In the genomic region with DNA sequence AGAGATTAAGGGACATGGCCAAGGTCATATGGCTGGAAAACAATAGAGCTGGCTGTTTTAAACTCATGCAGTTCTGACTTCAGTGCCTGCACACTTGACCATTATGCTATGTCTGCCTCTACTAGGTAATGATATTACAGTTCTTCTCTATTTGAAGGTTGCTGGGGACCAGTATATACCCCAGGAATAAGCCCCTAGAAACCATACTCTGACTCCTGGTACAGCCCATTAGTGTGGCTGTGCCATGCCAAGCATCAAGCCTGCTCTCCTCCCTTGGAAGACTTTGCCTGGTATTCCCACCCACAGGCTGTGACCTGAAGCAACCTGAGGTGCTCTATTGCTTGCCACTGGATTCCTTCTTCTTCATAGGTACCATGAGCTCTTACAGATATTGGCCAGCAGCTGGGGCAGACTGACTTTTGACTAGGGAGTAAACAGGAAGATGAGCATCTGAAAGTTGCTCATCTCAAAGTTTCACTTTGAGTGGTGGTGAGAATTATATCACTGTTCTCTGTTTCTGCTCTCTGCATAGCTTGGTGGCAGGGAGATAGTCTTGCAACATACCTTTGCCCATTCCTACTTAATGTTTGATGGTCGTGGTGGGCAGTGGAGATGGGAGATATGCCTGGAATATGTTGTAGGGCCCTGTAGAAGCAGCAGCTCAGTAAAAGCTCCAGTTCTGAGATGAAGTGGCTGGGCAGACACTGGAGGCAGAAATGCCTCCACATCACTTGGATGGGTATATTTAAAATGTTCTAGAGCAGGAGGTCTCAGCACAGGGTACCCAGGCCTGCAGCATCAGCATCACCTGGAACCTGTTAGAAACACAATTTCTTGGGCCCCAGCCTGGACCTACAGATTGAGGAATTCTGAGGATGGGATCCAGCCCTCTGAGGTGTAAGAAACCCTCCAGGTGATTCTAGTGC, we compare ENCODE assay signal across 13 cellular contexts.
A peak's percentile ranks its signal among the peaks of the same experiment; 100 is the strongest.
DNase-seq lines count a peak whose midpoint lies in the region; ATAC-seq lines count a peak whose summit lies in the region.
"Had no signal": no experiment of that assay in that cellular context is flagged by ENCODE, and none has a peak within 500 bp of the region (broad histone marks: within the 10 kb centered on the region; RNA-seq: fewer than 3 reads in every experiment).

No MANE protein-coding gene starts in this region.

- no peak overlapping the region for H3K4me3 Mint-ChIP-seq in activated T-helper 2 cell treated with anti-CD3 and anti-CD28 coated beads, Interferon-gamma antibody, Interleukin-2, Interleukin-4, amounts not matched to agents 10 μg/mL and 5 μg/mL and 100 μg/mL, durations not matched to agents 14 hours and 24 hours and 36 hours (ENCODE audit: low read depth)
- H3K4me3 Mint-ChIP-seq: mesothelial cell of epicardium had no signal

- no peaks in the 10 kb centered on the region for H3K27me3 Mint-ChIP-seq in activated T-helper 2 cell treated with anti-CD3 and anti-CD28 coated beads, Interferon-gamma antibody, Interleukin-2, Interleukin-4, amounts not matched to agents 10 μg/mL and 5 μg/mL and 100 μg/mL, durations not matched to agents 14 hours and 24 hours and 36 hours (ENCODE audit: low read depth)

- peak; percentile 42 for DNase-seq in activated CD4-positive, alpha-beta T cell treated with anti-CD3 and anti-CD28 coated beads for 48 hours
- DNase-seq in activated CD4-positive, alpha-beta T cell treated with anti-CD3 and anti-CD28 coated beads for 4 hours = no peak
- DNase-seq in activated T-helper 2 cell treated with anti-CD3 and anti-CD28 coated beads, Interferon-gamma antibody, Interleukin-2, Interleukin-4, amounts not matched to agents 10 μg/mL and 5 μg/mL and 100 μg/mL, durations not matched to agents 14 hours and 24 hours and 36 hours (ENCODE audit: low spot score) = no peak
- no peak for DNase-seq in DMS53 (lab: John Stamatoyannopoulos, UW)
- DNase-seq in NCI-H1105 treated with DMSO at 0.1 percent for 48 hours (lab: John Stamatoyannopoulos, UW) = no peak
- DNase-seq: activated gamma-delta T cell treated with Interleukin-2 at 50 U/mL for 16 hours, NCI-H774, sigmoid colon, SW 1271 had no signal

- peaks cover 4% of the 10 kb centered on the region for H3K9me3 Mint-ChIP-seq in activated T-helper 2 cell treated with anti-CD3 and anti-CD28 coated beads, Interferon-gamma antibody, Interleukin-2, Interleukin-4, amounts not matched to agents 10 μg/mL and 5 μg/mL and 100 μg/mL, durations not matched to agents 14 hours and 24 hours and 36 hours
- H3K9me3 Mint-ChIP-seq: mesothelial cell of epicardium had no signal

- peak overlapping the region; percentile 63 for H3K27ac Mint-ChIP-seq in activated T-helper 2 cell treated with anti-CD3 and anti-CD28 coated beads, Interferon-gamma antibody, Interleukin-2, Interleukin-4, amounts not matched to agents 10 μg/mL and 5 μg/mL and 100 μg/mL, durations not matched to agents 14 hours and 24 hours and 36 hours
- H3K27ac Mint-ChIP-seq: mesothelial cell of epicardium had no signal

- intact Hi-C loops in activated T-helper 2 cell treated with anti-CD3 and anti-CD28 coated beads, Interferon-gamma antibody, Interleukin-2, Interleukin-4, amounts not matched to agents 10 μg/mL and 5 μg/mL and 100 μg/mL, durations not matched to agents 14 hours and 24 hours and 36 hours (cut with micrococcal nuclease) = loop anchor here (2.0 to 10.0 kb wide), 2 partner anchors 632 to 1302 kb away; no protein-coding TSS in a partner anchor

- H3K4me1 Mint-ChIP-seq in activated T-helper 2 cell treated with anti-CD3 and anti-CD28 coated beads, Interferon-gamma antibody, Interleukin-2, Interleukin-4, amounts not matched to agents 10 μg/mL and 5 μg/mL and 100 μg/mL, durations not matched to agents 14 hours and 24 hours and 36 hours (ENCODE audit: low read depth) = peaks cover 29% of the 10 kb centered on the region
- H3K4me1 Mint-ChIP-seq: mesothelial cell of epicardium had no signal

- peak; percentile 60 for ATAC-seq in GM21360 (IDR thresholded peaks at IDR 0.05; ENCODE audit: unreplicated experiment)
- ATAC-seq in HG03108 (IDR thresholded peaks at IDR 0.05; ENCODE audit: unreplicated experiment) = peak; percentile 92
- no peak for ATAC-seq in GM21528 (IDR thresholded peaks at IDR 0.05; ENCODE audit: low FRiP score, unreplicated experiment)

- no peaks in the 10 kb centered on the region for H3K36me3 Mint-ChIP-seq in activated T-helper 2 cell treated with anti-CD3 and anti-CD28 coated beads, Interferon-gamma antibody, Interleukin-2, Interleukin-4, amounts not matched to agents 10 μg/mL and 5 μg/mL and 100 μg/mL, durations not matched to agents 14 hours and 24 hours and 36 hours (ENCODE audit: low read depth)
- H3K36me3 Mint-ChIP-seq: mesothelial cell of epicardium had no signal
